In the genomic region with DNA sequence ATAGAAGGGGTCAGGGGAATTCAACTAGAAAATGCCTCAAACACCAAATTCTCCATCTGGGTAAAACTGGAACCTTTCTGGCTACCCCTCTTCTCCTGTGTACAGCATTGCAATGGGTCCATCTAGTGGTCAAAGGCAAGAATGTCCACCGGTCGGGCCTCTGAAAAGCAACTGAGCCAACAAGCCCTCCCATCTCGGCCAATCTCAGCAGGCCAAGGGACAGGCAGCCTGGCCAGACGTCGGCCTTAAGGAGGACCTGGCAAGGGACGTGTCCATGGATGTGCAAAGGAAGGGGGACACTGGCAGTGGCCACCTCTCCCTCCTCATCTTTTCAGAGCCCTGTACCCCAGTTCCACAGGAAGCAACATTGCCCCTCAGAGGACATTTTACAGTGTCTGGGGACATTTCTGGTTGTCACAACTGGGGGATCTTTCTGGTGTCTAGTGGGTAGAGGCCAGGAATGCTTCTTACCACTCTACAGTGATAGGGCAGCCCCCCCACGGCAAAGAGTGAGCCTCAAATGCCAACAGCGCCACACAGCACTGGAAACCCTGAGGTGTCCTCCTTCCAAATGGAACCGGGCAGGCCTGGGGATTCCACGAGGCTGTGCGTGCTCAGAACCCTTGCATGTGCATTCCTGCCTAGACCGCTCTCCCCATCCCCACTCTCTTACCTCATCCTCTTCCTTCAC, we compare ENCODE assay signal across 9 cellular contexts.
A peak's percentile ranks its signal among the peaks of the same experiment; 100 is the strongest.
DNase-seq lines count a peak whose midpoint lies in the region; ATAC-seq, FAIRE-seq and TF ChIP-seq lines count a peak whose summit lies in the region.
"Had no signal": no experiment of that assay in that cellular context is flagged by ENCODE, and none has a peak within 500 bp of the region (broad histone marks: within the 10 kb centered on the region; RNA-seq: fewer than 3 reads in every experiment).

No MANE protein-coding gene starts in this region.

- FAIRE-seq in kidney (lab: Jason Lieb, UNC): no peak
- FAIRE-seq: A204.1 had no signal

- no peak overlapping the region for H3K9ac ChIP-seq in kidney (ENCODE audit: low read length in 2 of 2)

- DNase-seq in DMS 273 (lab: John Stamatoyannopoulos, UW; ENCODE audit: unreplicated experiment) (peak; percentile 74), DMS 273 treated with DMSO at 0.1 percent for 48 hours (lab: John Stamatoyannopoulos, UW) (no peak), HuH-7 (ENCODE audit: low spot score) (peak; percentile 83), OCI-M1 (lab: John Stamatoyannopoulos, UW) (peak; percentile 90), cardiac fibroblast (ENCODE audit: low read depth in 2 of 2) (peak; percentile 84 to 85), kidney (no peak)
- peak; percentile 59 for DNase-seq in stimulated activated CD8-positive, alpha-beta memory T cell treated with anti-CD3 and anti-CD28 coated beads, Interleukin-4, amount 100 ng/mL, for 48 hours

- no peaks in the 10 kb centered on the region for H3K36me3 ChIP-seq in kidney (ENCODE audit: control insufficient read depth in 1 of 2, insufficient read depth in 2 of 2, low read length in 2 of 2)

- no peak overlapping the region for H3K4me3 ChIP-seq in cardiac fibroblast (replicated peaks in 1 of 2; ENCODE audit: low read depth in 2 of 2, low read length in 2 of 2)
- no peak overlapping the region for H3K4me3 ChIP-seq in kidney (ENCODE audit: low read length in 2 of 2)

- ATAC-seq in GM19463 (IDR thresholded peaks at IDR 0.05; ENCODE audit: unreplicated experiment): peak; percentile 83

- intact Hi-C loops in kidney (cut with DNase I): loop anchor here (5.0 kb wide), 1 partner anchor 347 kb away; no protein-coding TSS in a partner anchor

- H3K4me1 ChIP-seq in kidney (ENCODE audit: control insufficient read depth in 1 of 2, insufficient read depth in 1 of 2, low read depth in 1 of 2, low read length in 2 of 2): no peaks in the 10 kb centered on the region

- H3K27ac ChIP-seq in kidney (ENCODE audit: low read depth in 2 of 2, low read length in 2 of 2): no peak overlapping the region

- H3K9me3 ChIP-seq in kidney (ENCODE audit: control insufficient read depth in 1 of 2, low read length in 2 of 2): no peaks in the 10 kb centered on the region

- peak; percentile 94 for TF ChIP-seq CTCF in cardiac fibroblast (IDR thresholded peaks at IDR 0.05; ENCODE audit: low read depth, low read length)
- peak; percentile 78 for TF ChIP-seq CTCF in kidney (IDR thresholded peaks at IDR 0.05; ENCODE audit: borderline replicate concordance, extremely low read depth, insufficient read depth)

Comparison
In these comparisons a context has a peak if more than half of its experiments do, and no peak if none do; other contexts are left out.
1. DNase-seq: peak in DMS 273 (single experiment), HuH-7 (single experiment), OCI-M1 (single experiment), cardiac fibroblast (2 of 2) and stimulated activated CD8-positive, alpha-beta memory T cell treated with anti-CD3 and anti-CD28 coated beads, Interleukin-4, amount 100 ng/mL, for 48 hours (single experiment); none in DMS 273 treated with DMSO at 0.1 percent for 48 hours (single experiment) and kidney (single experiment).